Comparison of ENCODE assay signal across 22 cellular contexts in the genomic region with DNA sequence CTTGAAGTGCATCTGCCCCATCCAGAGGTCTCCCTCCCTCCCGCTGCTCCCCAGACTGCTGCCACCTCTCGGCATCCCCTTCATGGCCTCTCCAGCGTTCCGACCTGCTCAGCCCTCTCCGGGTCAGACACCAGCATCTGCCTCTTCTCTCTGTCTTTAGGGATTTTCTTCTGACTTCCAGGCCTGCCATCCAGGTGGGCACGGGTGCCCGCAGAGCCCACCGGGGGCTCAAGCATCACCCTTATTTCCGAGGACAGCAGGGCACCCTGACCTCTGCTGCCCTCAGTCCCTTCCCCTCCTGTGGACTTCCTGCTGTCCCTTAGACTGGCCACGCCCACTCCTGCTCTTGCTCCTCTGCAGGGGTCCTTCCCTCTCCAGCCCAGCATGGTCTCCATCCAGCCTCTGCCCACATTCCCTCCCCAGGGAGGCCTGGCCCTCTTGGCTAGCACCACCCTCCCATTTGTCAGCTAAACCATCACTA.
"Had no signal": no experiment of that assay in that cellular context is flagged by ENCODE, and none has a peak within 500 bp of the region (broad histone marks: within the 10 kb centered on the region; RNA-seq: fewer than 3 reads in every experiment).

No MANE protein-coding gene starts in this region.

- H3K27me3 ChIP-seq: body of pancreas, cardiac muscle cell, foreskin keratinocyte, left lung, neutrophil, pancreas, right lobe of liver, stomach, suprapubic skin, tibial nerve had no signal

- H3K27ac ChIP-seq: body of pancreas, cardiac muscle cell, foreskin keratinocyte, left lung, neutrophil, pancreas, right lobe of liver, stomach, suprapubic skin, tibial nerve had no signal

- H3K9me3 ChIP-seq: body of pancreas, left lung, neutrophil, pancreas, right lobe of liver, stomach, suprapubic skin, tibial nerve had no signal

- H3K4me1 ChIP-seq: foreskin keratinocyte had no signal

- ATAC-seq: body of pancreas; foreskin keratinocyte; left lung; natural killer cell treated with Interleukin-12 subunit alpha and Interleukin-12 subunit beta and Interleukin-15 and Interleukin-18, amount 100 ng/mL, for 72 hours; pancreas; right lobe of liver; stimulated activated memory B cell treated with anti-CD40 and anti-IgM and Interleukin-4, amounts not matched to agents 10 μg/mL and 1 μg/mL and 100 μg/mL, for 72 hours had no signal

- DNase-seq: activated B cell treated with CpG ODN at 0.5 μM for 24 hours; activated CD4-positive, alpha-beta memory T cell treated with anti-CD3 and anti-CD28 coated beads for 36 hours; activated CD4-positive, alpha-beta T cell treated with anti-CD3 and anti-CD28 coated beads for 4 hours; activated effector memory CD4-positive, alpha-beta T cell treated with anti-CD3 and anti-CD28 coated beads, Interleukin-2, amount 50 U/mL, for 16 hours; anterior cingulate cortex; dermis blood vessel endothelial cell; effector CD8-positive, alpha-beta T cell; foreskin keratinocyte; left lung; small intestine; stimulated activated CD4-positive, alpha-beta T cell treated with anti-CD3 and anti-CD28 coated beads, Interleukin-15, amount 100 ng/mL, for 24 hours; stomach; T1000 had no signal

- H3K4me3 ChIP-seq: body of pancreas, cardiac muscle cell, left lung, pancreas, right lobe of liver, stomach, suprapubic skin, tibial nerve had no signal
